ENCODE assay signal across 8 cellular contexts in the genomic region with DNA sequence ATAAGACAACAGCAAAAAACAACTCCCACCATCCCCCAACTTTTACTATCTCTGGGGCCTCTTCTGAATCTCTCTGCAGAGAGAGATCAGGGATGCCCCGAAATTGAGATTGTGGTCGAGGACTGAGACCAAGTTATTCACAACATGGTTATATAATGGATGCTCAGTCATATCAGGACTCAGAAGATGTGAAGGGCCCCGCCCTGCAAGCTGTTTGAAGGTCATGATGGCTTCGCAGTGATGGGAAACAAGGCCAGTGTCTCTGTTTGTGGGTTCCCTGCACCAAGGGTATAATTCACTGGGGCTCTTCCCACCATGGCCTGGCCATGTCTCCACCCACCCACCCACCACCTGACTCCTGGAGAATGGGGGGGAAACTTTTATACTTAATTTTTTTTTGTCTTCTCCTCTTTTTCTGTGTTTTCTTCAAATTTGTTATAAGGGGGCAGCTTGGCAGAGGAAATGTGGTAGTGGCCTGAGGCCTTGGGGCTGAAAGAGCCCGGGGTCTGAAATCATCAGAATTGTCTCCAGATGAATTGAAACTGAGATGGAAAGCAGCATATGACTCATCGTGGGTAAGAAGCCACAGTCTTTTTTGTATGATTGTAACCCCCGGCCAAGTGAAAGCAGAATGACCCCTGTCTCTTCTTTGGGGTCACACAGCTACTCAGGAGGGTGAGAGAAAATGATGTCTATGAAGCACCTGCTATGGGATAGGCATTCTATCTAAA.
DNase-seq lines count a peak whose midpoint lies in the region; ATAC-seq and TF ChIP-seq lines count a peak whose summit lies in the region.

No MANE protein-coding gene starts in this region.

- no peak for TF ChIP-seq CTCF in tibial artery (IDR thresholded peaks at IDR 0.05)

- intact Hi-C loops in tibial artery (cut with DNase I; ENCODE audit: low total_unique reads): no loop called here

- no peak overlapping the region for H3K27ac ChIP-seq in tibial artery

- no peaks in the 10 kb centered on the region for H3K9me3 ChIP-seq in tibial artery

- no peaks in the 10 kb centered on the region for H3K36me3 ChIP-seq in tibial artery

- H3K4me3 ChIP-seq in tibial artery: no peak overlapping the region

- ATAC-seq in GM18502 (IDR thresholded peaks at IDR 0.05; ENCODE audit: poor library complexity, unreplicated experiment) (peak; percentile 71), HG02588 (IDR thresholded peaks at IDR 0.05; ENCODE audit: unreplicated experiment) (peak; percentile 65)

- no peaks in the 10 kb centered on the region for H3K27me3 ChIP-seq in tibial artery

- DNase-seq in SW480 (ENCODE audit: low spot score) (peak; percentile 25), hepatic stellate cell (ENCODE audit: low spot score) (peak; percentile 42), tibial artery (no peak), NCI-H2227 treated with DMSO at 0.1 percent for 48 hours (lab: John Stamatoyannopoulos, UW) (no peak), HK-2 (ENCODE audit: unreplicated experiment) (no peak), NCI-H1930 (lab: John Stamatoyannopoulos, UW) (no peak)

- H3K4me1 ChIP-seq in tibial artery: no peaks in the 10 kb centered on the region

Comparison
In these comparisons a context has a peak if more than half of its experiments do, and no peak if none do; other contexts are left out.
1. DNase-seq: peak in SW480 (single experiment) and hepatic stellate cell (single experiment); none in tibial artery (0 of 2), NCI-H2227 treated with DMSO at 0.1 percent for 48 hours (single experiment), HK-2 (single experiment) and NCI-H1930 (0 of 2).